ENCODE assay signal across 8 cellular contexts in the genomic region with DNA sequence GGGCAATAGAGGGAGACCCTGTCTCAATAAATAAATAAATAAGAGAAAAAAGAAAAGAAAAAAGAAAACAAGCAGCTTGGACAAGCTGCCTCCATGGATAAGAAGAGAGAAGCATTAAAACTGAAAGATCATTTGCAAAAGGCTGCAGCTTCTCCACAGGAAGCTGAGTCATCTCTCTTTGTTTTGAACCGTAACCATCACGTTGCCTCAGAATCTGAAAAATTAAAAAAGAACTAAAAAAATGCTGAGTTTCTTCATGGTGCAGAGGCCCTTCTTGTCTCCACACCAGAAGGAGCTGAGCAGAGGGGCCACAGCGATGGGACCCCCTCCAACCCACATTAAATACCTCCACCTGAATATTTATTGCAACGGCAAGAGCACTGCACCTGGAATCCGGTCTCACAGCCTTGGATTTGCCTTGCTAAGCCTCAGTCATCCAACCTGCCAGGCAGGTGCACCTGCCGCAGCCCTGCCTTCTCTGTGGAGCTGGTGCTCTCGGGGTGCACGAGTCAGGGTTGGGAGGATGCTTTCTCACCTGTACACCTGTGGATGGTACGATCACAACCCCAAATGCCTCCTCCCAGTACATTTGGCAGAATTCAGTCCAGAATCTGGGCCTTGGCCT. TPM values are rescaled to one million over a fixed set of nuclear protein-coding genes. Genes with fewer than 3 reads are reported as not detected.
DNase-seq lines count a peak whose midpoint lies in the region; ATAC-seq, FAIRE-seq and TF ChIP-seq lines count a peak whose summit lies in the region.

No MANE protein-coding gene starts in this region.

- intact Hi-C loops in esophagus muscularis mucosa (cut with DNase I), result no loop called here

- CTCF ChIA-PET in AG04450 (lab: Charles Lee), result interaction anchor here (1.0 to 1.5 kb wide), 2 partner anchors 76 to 138 kb away, joined by 3 to 6 read pairs; no protein-coding TSS in a partner anchor

- no peak overlapping the region for H3K4me3 ChIP-seq in AG04450 (ENCODE audit: low read depth, low read length)
- H3K4me3 ChIP-seq in GM12875 (ENCODE audit: low read depth, low read length), result peak overlapping the region; percentile 5
- H3K4me3 ChIP-seq in SJSA1, result no peak overlapping the region
- H3K4me3 ChIP-seq in esophagus muscularis mucosa, result no peak overlapping the region

- no peaks in the 10 kb centered on the region for H3K9me3 Mint-ChIP-seq in type B pancreatic cell

- peaks cover 8% of the 10 kb centered on the region for H3K27me3 Mint-ChIP-seq in type B pancreatic cell

- H3K4me1 ChIP-seq in SJSA1 (replicated peaks) (peaks cover 68% of the 10 kb centered on the region), esophagus muscularis mucosa (peaks cover 22 to 60% (median 53%) of the 10 kb centered on the region in 4 donors)

- no peak for DNase-seq in AG04450 (ENCODE audit: low read depth, low spot score)
- peak in 1 of 2 experiments; percentile 70 for DNase-seq in SJSA1 (ENCODE audit: low read depth in 1 of 2, low spot score in 2 of 2)
- no peak for DNase-seq in esophagus muscularis mucosa (ENCODE audit: extremely low spot score)
- no peak for DNase-seq in type B pancreatic cell (ENCODE audit: extremely low spot score, unreplicated experiment)
- DNase-seq in DMS114 treated with DMSO at 0.1 percent for 48 hours (lab: John Stamatoyannopoulos, UW; ENCODE audit: unreplicated experiment), result no peak
- no peak for DNase-seq in D721Med (ENCODE audit: insufficient read length, low spot score)

- no peaks in the 10 kb centered on the region for H3K27me3 ChIP-seq in AG04450 (ENCODE audit: control insufficient read depth, insufficient read depth, low read length)
- H3K27me3 ChIP-seq in SJSA1 (replicated peaks), result no peaks in the 10 kb centered on the region
- no peaks in the 10 kb centered on the region for H3K27me3 ChIP-seq in esophagus muscularis mucosa

- H3K27ac ChIP-seq in AG04450 (ENCODE audit: low read depth, low read length), result peak overlapping the region; percentile 91
- peak overlapping the region; percentile 60 for H3K27ac ChIP-seq in SJSA1
- peak overlapping the region; percentile 21 to 52 (median 30) for H3K27ac ChIP-seq in esophagus muscularis mucosa (replicated peaks in 1 of 4)

- no peak overlapping the region for H3K27ac Mint-ChIP-seq in type B pancreatic cell

- no peak for TF ChIP-seq CTCF in AG04450 (IDR thresholded peaks at IDR 0.05; ENCODE audit: low read depth, low read length)
- no peak for TF ChIP-seq CTCF in GM12875 (IDR thresholded peaks at IDR 0.05; ENCODE audit: borderline replicate concordance, insufficient read depth, low read depth, low read length)
- no peak for TF ChIP-seq CTCF in esophagus muscularis mucosa (IDR thresholded peaks at IDR 0.05)
- no peak for TF ChIP-seq CTCF in type B pancreatic cell (conservative IDR thresholded peaks at IDR 0.05)
- TF ChIP-seq CTCF in D721Med (IDR thresholded peaks at IDR 0.05; ENCODE audit: insufficient read depth, missing control alignments), result no peak

- TF ChIP-seq EP300 in esophagus muscularis mucosa (IDR thresholded peaks at IDR 0.05), result no peak

- POLR2A ChIA-PET in AG04450 (lab: Yijun Ruan, JAX), result interaction anchor here (1.2 kb wide), 1 partner anchor 12 kb away, joined by 4 read pairs; no protein-coding TSS in a partner anchor

- no peak for FAIRE-seq in D721Med (lab: Jason Lieb, UNC)

- H3K9me3 ChIP-seq in AG04450 (ENCODE audit: control insufficient read depth, insufficient read depth, low read length) (no peaks in the 10 kb centered on the region), SJSA1 (replicated peaks) (no peaks in the 10 kb centered on the region), esophagus muscularis mucosa (no peaks in the 10 kb centered on the region)

- no peak for TF ChIP-seq POLR2A in esophagus muscularis mucosa (IDR thresholded peaks at IDR 0.05; ENCODE audit: low read depth)

- H3K36me3 Mint-ChIP-seq in type B pancreatic cell, result no peaks in the 10 kb centered on the region

- ATAC-seq in HG03175 (IDR thresholded peaks at IDR 0.05; ENCODE audit: unreplicated experiment), result peak; percentile 44

- H3K36me3 ChIP-seq in SJSA1 (peaks cover 6% of the 10 kb centered on the region; the same call in 1 of the 2 replicates), esophagus muscularis mucosa (no peaks in the 10 kb centered on the region)

- H3K4me3 Mint-ChIP-seq in type B pancreatic cell, result peak overlapping the region; percentile 14

- no peaks in the 10 kb centered on the region for H3K4me1 Mint-ChIP-seq in type B pancreatic cell (ENCODE audit: unreplicated experiment)

- 60% methylated on average over 8 of the region's 9 CpGs for WGBS in esophagus muscularis mucosa

RNA-seq across cellular contexts. Expression of gene TOX2, which starts 28.1 kb away (rescaled TPM):
- 10.6 and 14.3 TPM in 2 replicates for polyA plus RNA-seq in AG04450 (2011; rRNA removed)
- polyA minus RNA-seq in AG04450 (2011; rRNA and poly(A)+ RNA removed), result 9.9 and 10.8 TPM in 2 replicates
- total RNA-seq in SJSA1 (2014; rRNA removed; shearing (Covaris generic)), result 6.2 TPM in 2 replicates
- total RNA-seq in esophagus muscularis mucosa (10 to 100 TPM; 19.4 to 39.5 (median 32.8) TPM), type B pancreatic cell (ENCODE audit: low replicate concordance) (1.5 and 4.7 TPM in 2 replicates)

Comparison
In these comparisons a context has a peak if more than half of its experiments do, and no peak if none do; other contexts are left out.
1. H3K27ac ChIP-seq: peak in every context shown above with its lines; median percentile 91 in AG04450; 60 in SJSA1; 30 in esophagus muscularis mucosa.